In genomic region chr9:70168521-70168920, GRCh38 we compare ENCODE assay signal across 36 cellular contexts.
"Had no signal": no experiment of that assay in that cellular context is flagged by ENCODE, and none has a peak within 500 bp of the region (broad histone marks: within the 10 kb centered on the region; RNA-seq: fewer than 3 reads in every experiment).

No MANE protein-coding gene starts in this region.

- H3K4me1 Mint-ChIP-seq: activated B cell treated with CpG ODN at 0.5 μM for 24 hours; activated CD8-positive, alpha-beta memory T cell treated with anti-CD3 and anti-CD28 coated beads, Interleukin-2, amount 10 ng/mL, durations not matched to agents 7 days and 5 days; activated naive CD4-positive, alpha-beta T cell treated with anti-CD3 and anti-CD28 coated beads, Interleukin-2, amount 50 U/mL, for 24 hours; activated naive CD8-positive, alpha-beta T cell treated with anti-CD3 and anti-CD28 coated beads for 36 hours; activated naive CD8-positive, alpha-beta T cell treated with anti-CD3 and anti-CD28 coated beads, Interleukin-2, amount 50 U/mL, for 24 hours; T-helper 17 cell had no signal

- H3K36me3 ChIP-seq: adrenal gland, WERI-Rb-1 had no signal

- H3K36me3 Mint-ChIP-seq: activated CD8-positive, alpha-beta memory T cell treated with anti-CD3 and anti-CD28 coated beads, Interleukin-2, amount 10 ng/mL, durations not matched to agents 7 days and 5 days; activated naive CD4-positive, alpha-beta T cell treated with anti-CD3 and anti-CD28 coated beads, Interleukin-2, amount 50 U/mL, for 24 hours; activated naive CD8-positive, alpha-beta T cell treated with anti-CD3 and anti-CD28 coated beads for 36 hours had no signal

- ATAC-seq: activated CD4-positive, CD25-positive, alpha-beta regulatory T cell treated with anti-CD3 and anti-CD28 coated beads, Interleukin-2, amount 50 U/mL, for 24 hours; activated CD8-positive, alpha-beta memory T cell treated with anti-CD3 and anti-CD28 coated beads, Interleukin-2, amount 10 ng/mL, durations not matched to agents 7 days and 5 days; activated CD8-positive, alpha-beta T cell treated with anti-CD3 and anti-CD28 coated beads, Interleukin-2, amount 10 ng/mL, durations not matched to agents 7 days and 5 days; activated naive CD8-positive, alpha-beta T cell treated with anti-CD3 and anti-CD28 coated beads, Interleukin-2, amount 50 U/mL, for 24 hours; body of pancreas; esophagus mucosa; heart left ventricle; T-helper 17 cell had no signal

- H3K27ac ChIP-seq: adrenal gland, body of pancreas, coronary artery, dorsolateral prefrontal cortex, heart left ventricle, WERI-Rb-1 had no signal

- H3K4me3 Mint-ChIP-seq: activated B cell treated with CpG ODN at 0.5 μM for 24 hours; activated CD8-positive, alpha-beta memory T cell treated with anti-CD3 and anti-CD28 coated beads, Interleukin-2, amount 10 ng/mL, durations not matched to agents 7 days and 5 days; activated CD8-positive, alpha-beta T cell treated with anti-CD3 and anti-CD28 coated beads, Interleukin-2, amount 10 ng/mL, durations not matched to agents 7 days and 5 days; activated naive CD4-positive, alpha-beta T cell treated with anti-CD3 and anti-CD28 coated beads for 36 hours; activated naive CD4-positive, alpha-beta T cell treated with anti-CD3 and anti-CD28 coated beads, Interleukin-2, amount 50 U/mL, for 24 hours; activated naive CD8-positive, alpha-beta T cell treated with anti-CD3 and anti-CD28 coated beads for 36 hours; activated naive CD8-positive, alpha-beta T cell treated with anti-CD3 and anti-CD28 coated beads, Interleukin-2, amount 50 U/mL, for 24 hours; activated T-helper 1 cell treated with anti-CD3 and anti-CD28 coated beads, Interleukin-12 subunit alpha, Interleukin-12 subunit beta, Interleukin-2, Interleukin-4 antibody, amounts not matched to agents 30 ng/mL and 10 ng/mL and 1 ng/mL, durations not matched to agents 14 hours and 24 hours and 36 hours; dendritic cell treated with granulocyte-macrophage colony-stimulating factor and Interleukin-4, amounts not matched to agents 40 ng/mL and 50 ng/mL, for 4 days; endodermal cell; T-helper 17 cell; T-helper 2 cell treated with Interferon-gamma antibody and Interleukin-4, amounts not matched to agents 5 μg/mL and 100 μg/mL, for 36 hours had no signal

- H3K9me3 Mint-ChIP-seq: activated B cell treated with CpG ODN at 0.5 μM for 24 hours; activated naive CD4-positive, alpha-beta T cell treated with anti-CD3 and anti-CD28 coated beads for 36 hours; activated naive CD4-positive, alpha-beta T cell treated with anti-CD3 and anti-CD28 coated beads, Interleukin-2, amount 50 U/mL, for 24 hours; activated naive CD8-positive, alpha-beta T cell treated with anti-CD3 and anti-CD28 coated beads for 36 hours; activated naive CD8-positive, alpha-beta T cell treated with anti-CD3 and anti-CD28 coated beads, Interleukin-2, amount 50 U/mL, for 24 hours; activated T-helper 1 cell treated with anti-CD3 and anti-CD28 coated beads, Interleukin-12 subunit alpha, Interleukin-12 subunit beta, Interleukin-2, Interleukin-4 antibody, amounts not matched to agents 30 ng/mL and 10 ng/mL and 1 ng/mL, durations not matched to agents 14 hours and 24 hours and 36 hours; activated T-helper 2 cell treated with anti-CD3 and anti-CD28 coated beads, Interferon-gamma antibody, Interleukin-2, Interleukin-4, amounts not matched to agents 10 μg/mL and 5 μg/mL and 100 μg/mL, durations not matched to agents 14 hours and 24 hours and 36 hours; dendritic cell treated with granulocyte-macrophage colony-stimulating factor and Interleukin-4, amounts not matched to agents 40 ng/mL and 50 ng/mL, for 4 days; endodermal cell; T-helper 2 cell treated with Interferon-gamma antibody and Interleukin-4, amounts not matched to agents 5 μg/mL and 100 μg/mL, for 36 hours had no signal

- H3K27ac Mint-ChIP-seq: activated B cell treated with CpG ODN at 0.5 μM for 24 hours; activated CD8-positive, alpha-beta memory T cell treated with anti-CD3 and anti-CD28 coated beads, Interleukin-2, amount 10 ng/mL, durations not matched to agents 7 days and 5 days; activated CD8-positive, alpha-beta T cell treated with anti-CD3 and anti-CD28 coated beads, Interleukin-2, amount 10 ng/mL, durations not matched to agents 7 days and 5 days; activated naive CD4-positive, alpha-beta T cell treated with anti-CD3 and anti-CD28 coated beads for 36 hours; activated naive CD4-positive, alpha-beta T cell treated with anti-CD3 and anti-CD28 coated beads, Interleukin-2, amount 50 U/mL, for 24 hours; activated naive CD8-positive, alpha-beta T cell treated with anti-CD3 and anti-CD28 coated beads for 36 hours; activated naive CD8-positive, alpha-beta T cell treated with anti-CD3 and anti-CD28 coated beads, Interleukin-2, amount 50 U/mL, for 24 hours; activated T-helper 1 cell treated with anti-CD3 and anti-CD28 coated beads, Interleukin-12 subunit alpha, Interleukin-12 subunit beta, Interleukin-2, Interleukin-4 antibody, amounts not matched to agents 30 ng/mL and 10 ng/mL and 1 ng/mL, durations not matched to agents 14 hours and 24 hours and 36 hours; activated T-helper 2 cell treated with anti-CD3 and anti-CD28 coated beads, Interferon-gamma antibody, Interleukin-2, Interleukin-4, amounts not matched to agents 10 μg/mL and 5 μg/mL and 100 μg/mL, durations not matched to agents 14 hours and 24 hours and 36 hours; dendritic cell treated with granulocyte-macrophage colony-stimulating factor and Interleukin-4, amounts not matched to agents 40 ng/mL and 50 ng/mL, for 4 days; endodermal cell; T-helper 17 cell; T-helper 2 cell treated with Interferon-gamma antibody and Interleukin-4, amounts not matched to agents 5 μg/mL and 100 μg/mL, for 36 hours had no signal

- H3K9me3 ChIP-seq: adrenal gland, body of pancreas, heart left ventricle had no signal

- H3K4me1 ChIP-seq: adrenal gland, heart left ventricle had no signal

- H3K27me3 ChIP-seq: adrenal gland, body of pancreas, dorsolateral prefrontal cortex, heart left ventricle had no signal

- H3K4me3 ChIP-seq: adrenal gland, body of pancreas, coronary artery, dorsolateral prefrontal cortex, heart left ventricle had no signal

- FAIRE-seq: frontal cortex had no signal

- DNase-seq: activated B cell treated with CpG ODN at 0.5 μM for 24 hours; activated CD4-positive, alpha-beta T cell treated with anti-CD3 and anti-CD28 coated beads for 48 hours; activated CD4-positive, alpha-beta T cell treated with anti-CD3 and anti-CD28 coated beads, Interleukin-2, amount 50 U/mL, for 1 hour; activated CD4-positive, alpha-beta T cell treated with anti-CD3 and anti-CD28 coated beads, Interleukin-2, amount 50 U/mL, for 48 hours; activated CD8-positive, alpha-beta memory T cell treated with anti-CD3 and anti-CD28 coated beads, Interleukin-2, amount 10 ng/mL, durations not matched to agents 7 days and 5 days; activated CD8-positive, alpha-beta memory T cell treated with anti-CD3 and anti-CD28 coated beads, Interleukin-2, amount 50 U/mL, for 4 hours; activated CD8-positive, alpha-beta T cell treated with anti-CD3 and anti-CD28 coated beads, Interleukin-2, amount 10 ng/mL, durations not matched to agents 7 days and 5 days; activated effector memory CD4-positive, alpha-beta T cell treated with anti-CD3 and anti-CD28 coated beads, Interleukin-2, amount 50 U/mL, for 16 hours; activated naive CD4-positive, alpha-beta T cell treated with anti-CD3 and anti-CD28 coated beads for 36 hours; activated naive CD8-positive, alpha-beta T cell treated with anti-CD3 and anti-CD28 coated beads for 36 hours; activated naive CD8-positive, alpha-beta T cell treated with anti-CD3 and anti-CD28 coated beads, Interleukin-2, amount 50 U/mL, for 24 hours; activated T-cell treated with anti-CD3 and anti-CD28 coated beads, Interleukin-2, amount 50 U/mL, for 1 hour; activated T-cell treated with anti-CD3 and anti-CD28 coated beads, Interleukin-2, amount 50 U/mL, for 48 hours; adrenal gland; amygdala; aorta; body of pancreas; cerebellar nuclear complex; dorsolateral prefrontal cortex; effector memory CD4-positive, alpha-beta T cell; endodermal cell; foreskin fibroblast; heart left ventricle; T-helper 1 cell; T-helper 17 cell; T1000; WERI-Rb-1 had no signal

- H3K27me3 Mint-ChIP-seq: activated B cell treated with CpG ODN at 0.5 μM for 24 hours; activated CD8-positive, alpha-beta memory T cell treated with anti-CD3 and anti-CD28 coated beads, Interleukin-2, amount 10 ng/mL, durations not matched to agents 7 days and 5 days; activated naive CD4-positive, alpha-beta T cell treated with anti-CD3 and anti-CD28 coated beads, Interleukin-2, amount 50 U/mL, for 24 hours; activated naive CD8-positive, alpha-beta T cell treated with anti-CD3 and anti-CD28 coated beads for 36 hours; activated naive CD8-positive, alpha-beta T cell treated with anti-CD3 and anti-CD28 coated beads, Interleukin-2, amount 50 U/mL, for 24 hours; dendritic cell treated with granulocyte-macrophage colony-stimulating factor and Interleukin-4, amounts not matched to agents 40 ng/mL and 50 ng/mL, for 4 days had no signal
